ENCODE assay signal across 8 cellular contexts in the genomic region with DNA sequence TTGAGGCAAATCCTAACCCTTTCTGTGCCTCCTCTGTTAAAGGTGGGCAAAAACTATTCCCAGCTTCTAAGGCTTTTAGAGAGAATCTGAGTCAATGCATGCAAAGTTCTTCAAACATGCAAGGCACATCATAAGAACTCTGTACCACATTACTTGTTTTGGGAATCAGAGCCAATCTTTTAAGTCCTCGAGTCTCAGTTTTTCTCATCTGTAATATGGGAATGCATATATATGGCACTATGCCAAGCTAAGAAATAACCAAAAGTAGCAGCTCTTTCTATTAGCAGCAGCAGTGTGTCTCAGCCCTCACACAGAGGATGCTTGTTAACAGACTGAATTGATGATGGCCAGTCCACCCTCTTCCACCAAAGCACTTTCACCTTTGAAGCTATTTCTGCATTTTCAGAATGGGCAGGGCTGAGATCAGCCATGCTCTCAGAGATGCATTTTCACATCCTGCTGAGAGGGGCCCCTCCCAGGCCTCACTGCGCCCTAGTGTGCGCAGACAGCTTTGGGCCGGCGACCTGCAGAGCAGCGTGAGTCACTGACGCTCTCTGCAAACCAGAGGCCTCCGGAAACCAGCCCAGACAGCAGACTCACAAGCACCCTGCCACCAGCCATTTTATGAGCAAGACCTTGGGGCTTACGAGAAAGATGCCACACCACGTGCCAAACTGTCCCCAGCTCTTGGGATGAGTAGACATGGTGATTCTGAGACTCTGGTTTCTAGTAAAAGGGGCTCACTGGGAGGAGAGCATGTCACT.
A peak's percentile ranks its signal among the peaks of the same experiment; 100 is the strongest.
DNase-seq lines count a peak whose midpoint lies in the region; ATAC-seq and TF ChIP-seq lines count a peak whose summit lies in the region.

No MANE protein-coding gene starts in this region.

- H3K36me3 Mint-ChIP-seq in activated B cell treated with CpG ODN at 0.5 μM for 24 hours (ENCODE audit: low read depth), result peaks cover 63% of the 10 kb centered on the region
- H3K36me3 Mint-ChIP-seq in chondrocyte (ENCODE audit: low read depth), result peaks cover 2% of the 10 kb centered on the region
- no peaks in the 10 kb centered on the region for H3K36me3 Mint-ChIP-seq in Calu3 (ENCODE audit: insufficient read depth, unreplicated experiment)

- POLR2A ChIA-PET in activated B cell treated with CpG ODN at 0.5 μM for 24 hours (lab: Charles Lee), result interaction anchor here (0.7 to 2.1 kb wide), 19 partner anchors 10 to 473 kb away, joined by 3 to 23 read pairs (median 5); a partner anchor contains a TSS

- intact Hi-C loops in activated B cell treated with CpG ODN at 0.5 μM for 24 hours (cut with micrococcal nuclease), result loop anchor here (1.0 to 10.0 kb wide), 8 partner anchors 10 to 788 kb away; a partner anchor contains a TSS
- intact Hi-C loops in Calu3 (cut with micrococcal nuclease; ENCODE audit: unreplicated experiment), result no loop called here

- ATAC-seq in GM19025 (IDR thresholded peaks at IDR 0.05; ENCODE audit: low read depth, unreplicated experiment), result peak; percentile 78
- ATAC-seq in HG03066 (IDR thresholded peaks at IDR 0.05; ENCODE audit: low read depth, unreplicated experiment), result peak; percentile 77
- ATAC-seq in activated B cell treated with CpG ODN at 0.5 μM for 24 hours (ENCODE audit: low read depth), result peak; percentile 80

- no TSS peak for BruUV-seq in Calu3 (replicated peaks; lab: Mats Ljungman, UMichigan)

- CTCF ChIA-PET in activated B cell treated with CpG ODN at 0.5 μM for 24 hours (lab: Charles Lee) (interaction anchor here (1.1 to 2.3 kb wide), 6 partner anchors 8 to 190 kb away, joined by 3 to 14 read pairs (median 6); no protein-coding TSS in a partner anchor), Calu3 (lab: Charles Lee) (interaction anchor here (1.0 to 1.3 kb wide), 2 partner anchors 25 to 47 kb away, joined by 3 to 4 read pairs; no protein-coding TSS in a partner anchor)

- H3K4me3 Mint-ChIP-seq in activated B cell treated with CpG ODN at 0.5 μM for 24 hours (peak overlapping the region; percentile 56), chondrocyte (ENCODE audit: unreplicated experiment) (no peak overlapping the region), Calu3 (ENCODE audit: low read depth, unreplicated experiment) (no peak overlapping the region)

- DNase-seq in activated B cell treated with CpG ODN at 0.5 μM for 24 hours, result peak; percentile 69
- DNase-seq in chondrocyte (ENCODE audit: low spot score), result no peak
- DNase-seq in stimulated activated CD4-positive, alpha-beta T cell treated with anti-CD3 and anti-CD28 coated beads, TNF-alpha, amount 100 ng/mL, for 1 hour (ENCODE audit: low read depth in 3 of 3, low spot score in 1 of 3), result peak; percentile 59 to 76 (median 69)
- DNase-seq in Calu3, result no peak
- DNase-seq in NCI-H187 treated with DMSO at 0.1 percent for 48 hours (lab: John Stamatoyannopoulos, UW), result no peak
- DNase-seq in AG08395 (ENCODE audit: low spot score), result no peak

- H3K27me3 Mint-ChIP-seq in activated B cell treated with CpG ODN at 0.5 μM for 24 hours (no peaks in the 10 kb centered on the region), chondrocyte (ENCODE audit: low read depth) (no peaks in the 10 kb centered on the region), Calu3 (ENCODE audit: unreplicated experiment) (no peaks in the 10 kb centered on the region)

- peak overlapping the region; percentile 99 for H3K27ac Mint-ChIP-seq in activated B cell treated with CpG ODN at 0.5 μM for 24 hours
- H3K27ac Mint-ChIP-seq in chondrocyte (ENCODE audit: unreplicated experiment), result peak overlapping the region; percentile 81
- no peak overlapping the region for H3K27ac Mint-ChIP-seq in Calu3 (ENCODE audit: unreplicated experiment)

- peaks cover 4% of the 10 kb centered on the region for H3K9me3 Mint-ChIP-seq in activated B cell treated with CpG ODN at 0.5 μM for 24 hours
- H3K9me3 Mint-ChIP-seq in chondrocyte (ENCODE audit: low read depth), result no peaks in the 10 kb centered on the region
- H3K9me3 Mint-ChIP-seq in Calu3 (ENCODE audit: low read depth, unreplicated experiment), result peaks cover 3% of the 10 kb centered on the region

- peaks cover 84% of the 10 kb centered on the region for H3K4me1 Mint-ChIP-seq in activated B cell treated with CpG ODN at 0.5 μM for 24 hours
- H3K4me1 Mint-ChIP-seq in chondrocyte (ENCODE audit: low read depth), result peaks cover 9% of the 10 kb centered on the region
- no peaks in the 10 kb centered on the region for H3K4me1 Mint-ChIP-seq in Calu3 (ENCODE audit: low read depth, unreplicated experiment)

- no peak for TF ChIP-seq CTCF in activated B cell treated with CpG ODN at 0.5 μM for 24 hours (IDR thresholded peaks at IDR 0.05)
- no peak for TF ChIP-seq CTCF in chondrocyte (IDR thresholded peaks at IDR 0.05)
- no peak for TF ChIP-seq CTCF in Calu3 (IDR thresholded peaks at IDR 0.05; ENCODE audit: unreplicated experiment)

Comparison
In these comparisons a context has a peak if more than half of its experiments do, and no peak if none do; other contexts are left out.
1. DNase-seq: peak in activated B cell treated with CpG ODN at 0.5 μM for 24 hours (single experiment) and stimulated activated CD4-positive, alpha-beta T cell treated with anti-CD3 and anti-CD28 coated beads, TNF-alpha, amount 100 ng/mL, for 1 hour (3 of 3); none in chondrocyte (single experiment), Calu3 (single experiment), NCI-H187 treated with DMSO at 0.1 percent for 48 hours (single experiment) and AG08395 (single experiment).
2. Peak in every context shown above with its lines, with median percentiles within 50 percentile points of each other: ATAC-seq.